Comparison of ENCODE assay signal across 29 cellular contexts in the genomic region with DNA sequence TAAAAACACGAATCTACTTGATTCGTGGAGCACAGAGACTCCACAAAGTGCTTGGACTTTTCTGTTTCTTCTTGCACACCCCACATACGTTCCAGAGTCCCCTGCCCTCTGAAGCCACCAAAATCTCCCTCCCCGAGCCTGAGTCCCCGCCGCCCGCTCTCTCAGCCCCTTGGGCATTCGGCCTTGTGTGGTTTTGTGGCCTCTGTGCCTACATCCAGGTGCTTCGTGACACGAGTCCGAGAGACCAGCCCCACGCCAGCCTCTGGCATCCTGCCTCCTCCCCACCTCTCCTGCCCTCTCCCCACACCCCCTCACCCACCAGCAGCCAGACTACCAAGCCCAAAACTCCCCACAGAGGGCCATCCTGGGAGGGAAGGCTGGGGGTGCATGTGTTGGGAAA.
"Had no signal": no experiment of that assay in that cellular context is flagged by ENCODE, and none has a peak within 500 bp of the region (broad histone marks: within the 10 kb centered on the region; RNA-seq: fewer than 3 reads in every experiment).

No MANE protein-coding gene starts in this region.

- H3K4me2 ChIP-seq: neural progenitor cell had no signal

- H3K27me3 ChIP-seq: neural progenitor cell, neutrophil, pancreas, right atrium auricular region, right lobe of liver, testis, transverse colon, upper lobe of right lung, uterus had no signal

- ATAC-seq: naive thymus-derived CD4-positive, alpha-beta T cell; natural killer cell; pancreas; right lobe of liver; stimulated activated effector memory CD8-positive, alpha-beta T cell treated with anti-CD3 and anti-CD28 coated beads, Interleukin-12 subunit alpha, Interleukin-12 subunit beta, amount 100 ng/mL, for 72 hours; stimulated activated naive CD8-positive, alpha-beta T cell treated with anti-CD3 and anti-CD28 coated beads, Interleukin-15, amount 100 ng/mL, for 72 hours; stimulated activated naive CD8-positive, alpha-beta T cell treated with anti-CD3 and anti-CD28 coated beads, Interleukin-15, Interleukin-2, amounts not matched to agents 100 U/mL and 50 U/mL, for 24 hours; upper lobe of right lung had no signal

- H3K4me3 ChIP-seq: neural progenitor cell, pancreas, prostate gland, right atrium auricular region, right lobe of liver, sigmoid colon, suprapubic skin, testis, tibial artery, transverse colon, upper lobe of right lung, uterus had no signal

- H3K27ac Mint-ChIP-seq: naive thymus-derived CD4-positive, alpha-beta T cell; natural killer cell; nephron; neural progenitor cell; stimulated activated effector memory CD8-positive, alpha-beta T cell treated with anti-CD3 and anti-CD28 coated beads, Interleukin-12 subunit alpha, Interleukin-12 subunit beta, amount 100 ng/mL, for 72 hours; stimulated activated naive CD8-positive, alpha-beta T cell treated with anti-CD3 and anti-CD28 coated beads, Interleukin-15, amount 100 ng/mL, for 72 hours; type B pancreatic cell had no signal

- H3K4me3 Mint-ChIP-seq: naive thymus-derived CD4-positive, alpha-beta T cell; natural killer cell; nephron; neural progenitor cell; stimulated activated effector memory CD8-positive, alpha-beta T cell treated with anti-CD3 and anti-CD28 coated beads, Interleukin-12 subunit alpha, Interleukin-12 subunit beta, amount 100 ng/mL, for 72 hours; stimulated activated naive CD8-positive, alpha-beta T cell treated with anti-CD3 and anti-CD28 coated beads, Interleukin-15, amount 100 ng/mL, for 72 hours; type B pancreatic cell had no signal

- H3K9ac ChIP-seq: neural progenitor cell had no signal

- H3K4me1 ChIP-seq: neural progenitor cell, pancreas, prostate gland, right atrium auricular region, right lobe of liver, sigmoid colon, suprapubic skin, testis, tibial artery, transverse colon, upper lobe of right lung, uterus had no signal

- FAIRE-seq: pancreas, small intestine had no signal

- H3K36me3 ChIP-seq: neural progenitor cell, neutrophil, pancreas, prostate gland, right atrium auricular region, right lobe of liver, sigmoid colon, suprapubic skin, tibial artery, transverse colon, upper lobe of right lung, uterus had no signal

- H3K9me3 ChIP-seq: neutrophil, pancreas, prostate gland, right lobe of liver, suprapubic skin, testis, transverse colon, upper lobe of right lung, uterus had no signal

- DNase-seq: naive thymus-derived CD4-positive, alpha-beta T cell; natural killer cell; nucleus accumbens; pancreas; retina; right lobe of liver; sigmoid colon; small intestine; stimulated activated CD4-positive, alpha-beta T cell treated with anti-CD3 and anti-CD28 coated beads, Interleukin-15, amount 100 ng/mL, for 24 hours; stimulated activated CD4-positive, alpha-beta T cell treated with anti-CD3 and anti-CD28 coated beads, Interleukin-2, amount 100 ng/mL, for 24 hours; stimulated activated CD4-positive, alpha-beta T cell treated with anti-CD3 and anti-CD28 coated beads, Interleukin-2, amount 100 ng/mL, for 48 hours; stimulated activated CD4-positive, alpha-beta T cell treated with anti-CD3 and anti-CD28 coated beads, Interleukin-4, amount 100 ng/mL, for 24 hours; stimulated activated naive CD4-positive, alpha-beta T cell; stimulated activated naive CD8-positive, alpha-beta T cell treated with anti-CD3 and anti-CD28 coated beads, Interleukin-15, amount 100 ng/mL, for 72 hours; stimulated activated naive CD8-positive, alpha-beta T cell treated with anti-CD3 and anti-CD28 coated beads, Interleukin-15, Interleukin-2, amounts not matched to agents 100 U/mL and 50 U/mL, for 24 hours; substantia nigra; testis; tibial artery; transverse colon; upper lobe of right lung; uterus had no signal

- H3K27ac ChIP-seq: neural progenitor cell, neutrophil, pancreas, prostate gland, right atrium auricular region, right lobe of liver, sigmoid colon, suprapubic skin, testis, tibial artery, transverse colon, upper lobe of right lung, uterus had no signal

- H2AFZ ChIP-seq: neural progenitor cell had no signal

- H3K4me1 Mint-ChIP-seq: natural killer cell; nephron; neural progenitor cell; stimulated activated effector memory CD8-positive, alpha-beta T cell treated with anti-CD3 and anti-CD28 coated beads, Interleukin-12 subunit alpha, Interleukin-12 subunit beta, amount 100 ng/mL, for 72 hours; stimulated activated naive CD8-positive, alpha-beta T cell treated with anti-CD3 and anti-CD28 coated beads, Interleukin-15, amount 100 ng/mL, for 72 hours had no signal

- H3K27me3 Mint-ChIP-seq: type B pancreatic cell had no signal

- H3K36me3 Mint-ChIP-seq: naive thymus-derived CD4-positive, alpha-beta T cell; natural killer cell; neural progenitor cell; stimulated activated effector memory CD8-positive, alpha-beta T cell treated with anti-CD3 and anti-CD28 coated beads, Interleukin-12 subunit alpha, Interleukin-12 subunit beta, amount 100 ng/mL, for 72 hours; type B pancreatic cell had no signal

- H3K9me3 Mint-ChIP-seq: natural killer cell; stimulated activated effector memory CD8-positive, alpha-beta T cell treated with anti-CD3 and anti-CD28 coated beads, Interleukin-12 subunit alpha, Interleukin-12 subunit beta, amount 100 ng/mL, for 72 hours; type B pancreatic cell had no signal
